ENCODE assay signal across 3 cellular contexts in the genomic region with DNA sequence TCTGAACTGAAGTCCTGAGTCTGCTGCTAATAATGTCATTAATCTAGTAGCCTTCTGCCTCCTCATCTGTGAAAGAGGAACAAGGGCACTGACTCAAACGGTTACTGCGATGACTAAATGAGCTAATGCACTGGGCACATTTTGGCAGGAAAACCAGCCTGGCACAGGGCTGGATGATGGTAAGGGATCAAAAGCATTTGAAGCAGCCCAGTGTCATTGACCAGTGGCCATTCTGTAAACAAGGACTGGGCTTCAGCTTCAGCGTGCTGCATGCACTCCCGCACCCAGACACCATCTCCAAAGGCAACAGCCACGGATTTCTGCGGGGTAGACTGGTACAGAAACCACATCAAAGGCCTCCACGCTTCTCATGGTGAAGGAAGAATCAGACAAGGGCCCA.
A peak's percentile ranks its signal among the peaks of the same experiment; 100 is the strongest.
TF ChIP-seq lines count a peak whose summit lies in the region.

No MANE protein-coding gene starts in this region.

TF ChIP-seq in HCT116, 20 proteins besides CTCF, POLR2A, EP300 and RAD21:
- peak; percentile 59 for TF ChIP-seq FOSL1 (IDR thresholded peaks at IDR 0.05; ENCODE audit: low read depth)
- TF ChIP-seq TCF7L2 (IDR thresholded peaks at IDR 0.05; ENCODE audit: borderline replicate concordance, extremely low read depth, insufficient read depth, insufficient read length), result no peak
- peak; percentile 82; the same call in 1 of the 2 replicates for TF ChIP-seq CBX3 (IDR thresholded peaks at IDR 0.05; ENCODE audit: low read depth)
- TF ChIP-seq CEBPB (IDR thresholded peaks at IDR 0.05; ENCODE audit: low read depth), result 0 out of 2 replicates have a peak, but pooled peaks have one; percentile 18
- TF ChIP-seq EZH2 (IDR thresholded peaks at IDR 0.05), result no peak
- TF ChIP-seq ZNF274 (IDR thresholded peaks at IDR 0.05; ENCODE audit: low read depth, low read length), result no peak
- TF ChIP-seq JUND (IDR thresholded peaks at IDR 0.05), result peak; percentile 58; the same call in 1 of the 2 replicates
- no peak for TF ChIP-seq ZBTB33 (IDR thresholded peaks at IDR 0.05; ENCODE audit: extremely low read depth, insufficient replicate concordance, low read length)
- TF ChIP-seq, protein P1, sequence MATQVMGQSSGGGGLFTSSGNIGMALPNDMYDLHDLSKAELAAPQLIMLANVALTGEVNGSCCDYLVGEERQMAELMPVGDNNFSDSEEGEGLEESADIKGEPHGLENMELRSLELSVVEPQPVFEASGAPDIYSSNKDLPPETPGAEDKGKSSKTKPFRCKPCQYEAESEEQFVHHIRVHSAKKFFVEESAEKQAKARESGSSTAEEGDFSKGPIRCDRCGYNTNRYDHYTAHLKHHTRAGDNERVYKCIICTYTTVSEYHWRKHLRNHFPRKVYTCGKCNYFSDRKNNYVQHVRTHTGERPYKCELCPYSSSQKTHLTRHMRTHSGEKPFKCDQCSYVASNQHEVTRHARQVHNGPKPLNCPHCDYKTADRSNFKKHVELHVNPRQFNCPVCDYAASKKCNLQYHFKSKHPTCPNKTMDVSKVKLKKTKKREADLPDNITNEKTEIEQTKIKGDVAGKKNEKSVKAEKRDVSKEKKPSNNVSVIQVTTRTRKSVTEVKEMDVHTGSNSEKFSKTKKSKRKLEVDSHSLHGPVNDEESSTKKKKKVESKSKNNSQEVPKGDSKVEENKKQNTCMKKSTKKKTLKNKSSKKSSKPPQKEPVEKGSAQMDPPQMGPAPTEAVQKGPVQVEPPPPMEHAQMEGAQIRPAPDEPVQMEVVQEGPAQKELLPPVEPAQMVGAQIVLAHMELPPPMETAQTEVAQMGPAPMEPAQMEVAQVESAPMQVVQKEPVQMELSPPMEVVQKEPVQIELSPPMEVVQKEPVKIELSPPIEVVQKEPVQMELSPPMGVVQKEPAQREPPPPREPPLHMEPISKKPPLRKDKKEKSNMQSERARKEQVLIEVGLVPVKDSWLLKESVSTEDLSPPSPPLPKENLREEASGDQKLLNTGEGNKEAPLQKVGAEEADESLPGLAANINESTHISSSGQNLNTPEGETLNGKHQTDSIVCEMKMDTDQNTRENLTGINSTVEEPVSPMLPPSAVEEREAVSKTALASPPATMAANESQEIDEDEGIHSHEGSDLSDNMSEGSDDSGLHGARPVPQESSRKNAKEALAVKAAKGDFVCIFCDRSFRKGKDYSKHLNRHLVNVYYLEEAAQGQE (IDR thresholded peaks at IDR 0.05; ENCODE audit: low read depth), result no peak
- TF ChIP-seq, protein P2, sequence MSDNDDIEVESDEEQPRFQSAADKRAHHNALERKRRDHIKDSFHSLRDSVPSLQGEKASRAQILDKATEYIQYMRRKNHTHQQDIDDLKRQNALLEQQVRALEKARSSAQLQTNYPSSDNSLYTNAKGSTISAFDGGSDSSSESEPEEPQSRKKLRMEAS (IDR thresholded peaks at IDR 0.05), result peak; percentile 54; the same call in 1 of the 2 replicates
- TF ChIP-seq SP1 (IDR thresholded peaks at IDR 0.05; ENCODE audit: low read depth), result peak; percentile 50
- TF ChIP-seq EGR1 (IDR thresholded peaks at IDR 0.05; ENCODE audit: low read depth), result no peak
- TF ChIP-seq POLR2AphosphoS5 (IDR thresholded peaks at IDR 0.05; ENCODE audit: low read depth, low read length), result no peak

TF ChIP-seq in GM12878, 131 proteins besides CTCF, POLR2A, EP300 and RAD21:
- no peak for TF ChIP-seq NFYA (IDR thresholded peaks at IDR 0.05; ENCODE audit: borderline replicate concordance, low read depth, low read length)
- TF ChIP-seq, protein P3, sequence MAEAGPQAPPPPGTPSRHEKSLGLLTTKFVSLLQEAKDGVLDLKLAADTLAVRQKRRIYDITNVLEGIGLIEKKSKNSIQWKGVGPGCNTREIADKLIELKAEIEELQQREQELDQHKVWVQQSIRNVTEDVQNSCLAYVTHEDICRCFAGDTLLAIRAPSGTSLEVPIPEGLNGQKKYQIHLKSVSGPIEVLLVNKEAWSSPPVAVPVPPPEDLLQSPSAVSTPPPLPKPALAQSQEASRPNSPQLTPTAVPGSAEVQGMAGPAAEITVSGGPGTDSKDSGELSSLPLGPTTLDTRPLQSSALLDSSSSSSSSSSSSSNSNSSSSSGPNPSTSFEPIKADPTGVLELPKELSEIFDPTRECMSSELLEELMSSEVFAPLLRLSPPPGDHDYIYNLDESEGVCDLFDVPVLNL (IDR thresholded peaks at IDR 0.05; ENCODE audit: low read depth, low read length), result no peak
- peak; percentile 47 for TF ChIP-seq IKZF1 (conservative IDR thresholded peaks at IDR 0.05)
- no peak for TF ChIP-seq CHD1 (IDR thresholded peaks at IDR 0.05; ENCODE audit: low read depth, low read length)
- TF ChIP-seq, protein P4, sequence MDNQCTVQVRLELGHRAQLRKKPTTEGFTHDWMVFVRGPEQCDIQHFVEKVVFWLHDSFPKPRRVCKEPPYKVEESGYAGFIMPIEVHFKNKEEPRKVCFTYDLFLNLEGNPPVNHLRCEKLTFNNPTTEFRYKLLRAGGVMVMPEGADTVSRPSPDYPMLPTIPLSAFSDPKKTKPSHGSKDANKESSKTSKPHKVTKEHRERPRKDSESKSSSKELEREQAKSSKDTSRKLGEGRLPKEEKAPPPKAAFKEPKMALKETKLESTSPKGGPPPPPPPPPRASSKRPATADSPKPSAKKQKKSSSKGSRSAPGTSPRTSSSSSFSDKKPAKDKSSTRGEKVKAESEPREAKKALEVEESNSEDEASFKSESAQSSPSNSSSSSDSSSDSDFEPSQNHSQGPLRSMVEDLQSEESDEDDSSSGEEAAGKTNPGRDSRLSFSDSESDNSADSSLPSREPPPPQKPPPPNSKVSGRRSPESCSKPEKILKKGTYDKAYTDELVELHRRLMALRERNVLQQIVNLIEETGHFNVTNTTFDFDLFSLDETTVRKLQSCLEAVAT (IDR thresholded peaks at IDR 0.05), result no peak
- TF ChIP-seq HCFC1 (IDR thresholded peaks at IDR 0.05; ENCODE audit: low read length), result no peak
- no peak for TF ChIP-seq RCOR1 (conservative IDR thresholded peaks at IDR 0.05; ENCODE audit: low read depth, low read length)
- TF ChIP-seq MYC (IDR thresholded peaks at IDR 0.05; ENCODE audit: insufficient read depth, insufficient read length, insufficient replicate concordance, low read length, severe bottlenecking), result no peak
- TF ChIP-seq ZNF274 (IDR thresholded peaks at IDR 0.05; ENCODE audit: insufficient read depth, insufficient read length), result no peak
- no peak for TF ChIP-seq TARDBP (IDR thresholded peaks at IDR 0.05; ENCODE audit: borderline replicate concordance)
- TF ChIP-seq IKZF2 (IDR thresholded peaks at IDR 0.05), result peak; percentile 50 to 60; a peak in 2 of 4 replicates
- TF ChIP-seq ZNF24 (IDR thresholded peaks at IDR 0.05), result no peak
- peak; percentile 33; the same call in 1 of the 2 replicates for TF ChIP-seq SPI1 (IDR thresholded peaks at IDR 0.05; ENCODE audit: borderline replicate concordance, insufficient read depth, low read depth, low read length)
- no peak for TF ChIP-seq TCF3 (IDR thresholded peaks at IDR 0.05; ENCODE audit: borderline replicate concordance, insufficient read depth, low read depth, low read length)
- TF ChIP-seq CBFB (IDR thresholded peaks at IDR 0.05; ENCODE audit: low read depth), result no peak
- no peak for TF ChIP-seq MEF2B (IDR thresholded peaks at IDR 0.05; ENCODE audit: partially characterized antibody, poor library complexity, severe bottlenecking)
- no peak for TF ChIP-seq KLF5 (IDR thresholded peaks at IDR 0.05; ENCODE audit: partially characterized antibody)

TF ChIP-seq in liver, 16 proteins besides CTCF, POLR2A, EP300 and RAD21:
- TF ChIP-seq ZBTB33 (IDR thresholded peaks at IDR 0.05) (no peak), GABPA (IDR thresholded peaks at IDR 0.05 in 1 of 2, conservative IDR thresholded peaks at IDR 0.05 in 1 of 2) (no peak), SP1 (IDR thresholded peaks at IDR 0.05) (peak; percentile 81), FOXA2 (IDR thresholded peaks at IDR 0.05) (peak; percentile 98), JUND (IDR thresholded peaks at IDR 0.05) (peak; percentile 85 to 86), EGR1 (IDR thresholded peaks at IDR 0.05; ENCODE audit: low read depth in 2 of 2) (no peak), HNF4A (conservative IDR thresholded peaks at IDR 0.05) (peak; percentile 63 to 74), ATF3 (IDR thresholded peaks at IDR 0.05) (peak; percentile 70), YY1 (IDR thresholded peaks at IDR 0.05) (peak; percentile 91), RXRA (IDR thresholded peaks at IDR 0.05) (peak; percentile 91 to 92), NR2F2 (IDR thresholded peaks at IDR 0.05) (no peak), HNF4G (IDR thresholded peaks at IDR 0.05) (peak; percentile 36), FOXA1 (IDR thresholded peaks at IDR 0.05) (peak; percentile 99), TAF1 (conservative IDR thresholded peaks at IDR 0.05) (no peak)
- TF ChIP-seq, protein P2 (IDR thresholded peaks at IDR 0.05), result peak; percentile 90
- TF ChIP-seq, protein P1 (IDR thresholded peaks at IDR 0.05), result peak; percentile 37
